ENCODE assay signal across 8 cellular contexts in the genomic region with DNA sequence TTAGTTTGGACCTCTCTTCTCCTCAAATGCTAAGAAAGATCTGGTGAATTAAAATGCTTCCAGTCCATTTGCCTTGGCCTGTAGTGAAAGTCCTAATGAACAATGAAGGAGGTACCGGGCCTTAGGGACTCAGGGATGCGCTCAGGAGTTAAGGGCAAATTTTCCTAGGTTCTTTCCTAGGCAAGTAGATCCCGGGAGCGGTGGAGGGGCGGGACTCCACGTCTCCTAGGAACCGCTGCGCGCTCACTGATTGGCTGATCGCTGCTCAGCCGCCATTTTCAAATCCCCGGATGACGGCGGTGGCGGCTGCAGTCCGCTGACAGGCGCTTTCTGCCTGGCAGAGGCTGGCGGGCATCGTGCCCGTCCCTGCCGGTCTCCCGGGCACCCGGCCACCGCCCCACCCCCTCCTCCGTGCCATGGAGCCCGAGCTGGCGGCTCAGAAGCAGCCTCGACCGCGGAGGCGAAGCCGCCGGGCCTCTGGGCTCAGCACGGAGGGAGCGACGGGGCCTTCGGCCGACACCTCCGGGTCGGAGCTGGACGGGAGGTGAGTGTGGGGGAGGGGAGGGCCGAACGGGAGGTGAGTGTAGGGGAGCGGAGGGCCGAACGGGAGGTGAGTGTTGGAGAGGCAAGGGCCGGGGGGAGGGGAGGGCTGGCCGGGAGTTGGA. TPM values are rescaled to one million over a fixed set of nuclear protein-coding genes. Genes with fewer than 3 reads are reported as not detected.
DNase-seq lines count a peak whose midpoint lies in the region; TF ChIP-seq lines count a peak whose summit lies in the region.

A gene with protein sequence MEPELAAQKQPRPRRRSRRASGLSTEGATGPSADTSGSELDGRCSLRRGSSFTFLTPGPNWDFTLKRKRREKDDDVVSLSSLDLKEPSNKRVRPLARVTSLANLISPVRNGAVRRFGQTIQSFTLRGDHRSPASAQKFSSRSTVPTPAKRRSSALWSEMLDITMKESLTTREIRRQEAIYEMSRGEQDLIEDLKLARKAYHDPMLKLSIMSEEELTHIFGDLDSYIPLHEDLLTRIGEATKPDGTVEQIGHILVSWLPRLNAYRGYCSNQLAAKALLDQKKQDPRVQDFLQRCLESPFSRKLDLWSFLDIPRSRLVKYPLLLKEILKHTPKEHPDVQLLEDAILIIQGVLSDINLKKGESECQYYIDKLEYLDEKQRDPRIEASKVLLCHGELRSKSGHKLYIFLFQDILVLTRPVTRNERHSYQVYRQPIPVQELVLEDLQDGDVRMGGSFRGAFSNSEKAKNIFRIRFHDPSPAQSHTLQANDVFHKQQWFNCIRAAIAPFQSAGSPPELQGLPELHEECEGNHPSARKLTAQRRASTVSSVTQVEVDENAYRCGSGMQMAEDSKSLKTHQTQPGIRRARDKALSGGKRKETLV (plus strand): TSS at position 281 of the 665 bp plus-strand sequence. CDS start 136 bp downstream, at position 417.

- H3K4me1 ChIP-seq in ES-I3 (ENCODE audit: insufficient read depth, low read length) (no peaks in the 10 kb centered on the region), neuron (ENCODE audit: insufficient read depth, low read length) (peaks cover 18% of the 10 kb centered on the region), subcutaneous abdominal adipose tissue (ENCODE audit: control insufficient read depth in 5 of 5, insufficient read depth in 5 of 5, low read length in 5 of 5) (peaks cover 0 to 21% (median 15%) of the 10 kb centered on the region in 5 donors)

- H3K27me3 ChIP-seq in neuron (ENCODE audit: insufficient read depth, low read length) (no peaks in the 10 kb centered on the region), subcutaneous abdominal adipose tissue (ENCODE audit: control insufficient read depth in 5 of 5, insufficient read depth in 4 of 5, low read length in 5 of 5) (no peaks in the 10 kb centered on the region)

- peak within 1 kb of the TSS; percentile 79 for H3K4me3 ChIP-seq in LNCaP clone FGC (ENCODE audit: low read depth, low read length)
- H3K4me3 ChIP-seq in neuron (ENCODE audit: low read length): peak within 1 kb of the TSS; percentile 69
- peak within 1 kb of the TSS; percentile 69 to 86 (median 76) for H3K4me3 ChIP-seq in subcutaneous abdominal adipose tissue (ENCODE audit: low read depth in 1 of 5, low read length in 5 of 5)

- peak; percentile 81 for DNase-seq in H4 (ENCODE audit: low spot score)
- DNase-seq in LNCaP clone FGC (ENCODE audit: low read depth): peak; percentile 75
- DNase-seq in SHP77 (lab: John Stamatoyannopoulos, UW): peak; percentile 80 to 87
- peak; percentile 27 for DNase-seq in activated gamma-delta T cell treated with anti-CD3 and anti-CD28 coated beads, Interleukin-2, amount 50 U/mL, for 16 hours (ENCODE audit: low read depth)
- peak; percentile 74 for DNase-seq in foreskin melanocyte

- peak within 1 kb of the TSS; percentile 75 for H2AFZ ChIP-seq in neuron (ENCODE audit: low read depth, low read length)

- peak within 1 kb of the TSS; percentile 74 for H3K27ac ChIP-seq in subcutaneous abdominal adipose tissue (ENCODE audit: low read depth, low read length)

- H3K36me3 ChIP-seq in ES-I3 (ENCODE audit: insufficient read depth, low read length) (no peaks in the 10 kb centered on the region), neuron (ENCODE audit: insufficient read depth, low read length) (no peaks in the 10 kb centered on the region), subcutaneous abdominal adipose tissue (ENCODE audit: control insufficient read depth in 5 of 5, insufficient read depth in 5 of 5, low read length in 5 of 5) (no peaks in the 10 kb centered on the region)

- H3K9me3 ChIP-seq in ES-I3 (ENCODE audit: control insufficient read depth, insufficient read depth, low read length): no peaks in the 10 kb centered on the region; the same call in 1 of the 2 replicates
- peaks cover 4% of the 10 kb centered on the region for H3K9me3 ChIP-seq in neuron (ENCODE audit: low read length)
- H3K9me3 ChIP-seq in subcutaneous abdominal adipose tissue (ENCODE audit: control insufficient read depth in 5 of 5, low read length in 5 of 5): peaks cover 0 to 9% (median 0%) of the 10 kb centered on the region in 5 donors

- H3K9ac ChIP-seq in ES-I3 (ENCODE audit: low read depth, low read length): peak within 1 kb of the TSS; percentile 76
- peak within 1 kb of the TSS; percentile 24 to 79 (median 56) for H3K9ac ChIP-seq in subcutaneous abdominal adipose tissue (ENCODE audit: low read length in 5 of 5)

- TF ChIP-seq CTCF in LNCaP clone FGC (IDR thresholded peaks at IDR 0.05; ENCODE audit: control insufficient read depth, extremely low read depth, insufficient read depth): no peak

RNA-seq across cellular contexts. Expression of the gene that starts here (rescaled TPM):
- 12.6 and 13.0 TPM in 2 replicates for total RNA-seq in H4 (2014; rRNA removed; shearing (Covaris generic))

Comparison
In these comparisons a context has a peak if more than half of its experiments do, and no peak if none do; other contexts are left out.
1. Peak in every context shown above with its lines: DNase-seq, H3K4me3 ChIP-seq and H3K27ac ChIP-seq.
2. DNase-seq: peak in every context shown above with its lines; median percentile 84 in SHP77; 81 in H4; 75 in LNCaP clone FGC; 74 in foreskin melanocyte; 27 in activated gamma-delta T cell treated with anti-CD3 and anti-CD28 coated beads, Interleukin-2, amount 50 U/mL, for 16 hours.